Comparison of ENCODE assay signal across 1 cellular context in genomic region chr12:112035219-112035765, GRCh38.
TF ChIP-seq lines count a peak whose summit lies in the region.

No MANE protein-coding gene starts in this region.

TF ChIP-seq in K562, 482 proteins besides CTCF, POLR2A, EP300 and RAD21:
- TF ChIP-seq, protein P1, sequence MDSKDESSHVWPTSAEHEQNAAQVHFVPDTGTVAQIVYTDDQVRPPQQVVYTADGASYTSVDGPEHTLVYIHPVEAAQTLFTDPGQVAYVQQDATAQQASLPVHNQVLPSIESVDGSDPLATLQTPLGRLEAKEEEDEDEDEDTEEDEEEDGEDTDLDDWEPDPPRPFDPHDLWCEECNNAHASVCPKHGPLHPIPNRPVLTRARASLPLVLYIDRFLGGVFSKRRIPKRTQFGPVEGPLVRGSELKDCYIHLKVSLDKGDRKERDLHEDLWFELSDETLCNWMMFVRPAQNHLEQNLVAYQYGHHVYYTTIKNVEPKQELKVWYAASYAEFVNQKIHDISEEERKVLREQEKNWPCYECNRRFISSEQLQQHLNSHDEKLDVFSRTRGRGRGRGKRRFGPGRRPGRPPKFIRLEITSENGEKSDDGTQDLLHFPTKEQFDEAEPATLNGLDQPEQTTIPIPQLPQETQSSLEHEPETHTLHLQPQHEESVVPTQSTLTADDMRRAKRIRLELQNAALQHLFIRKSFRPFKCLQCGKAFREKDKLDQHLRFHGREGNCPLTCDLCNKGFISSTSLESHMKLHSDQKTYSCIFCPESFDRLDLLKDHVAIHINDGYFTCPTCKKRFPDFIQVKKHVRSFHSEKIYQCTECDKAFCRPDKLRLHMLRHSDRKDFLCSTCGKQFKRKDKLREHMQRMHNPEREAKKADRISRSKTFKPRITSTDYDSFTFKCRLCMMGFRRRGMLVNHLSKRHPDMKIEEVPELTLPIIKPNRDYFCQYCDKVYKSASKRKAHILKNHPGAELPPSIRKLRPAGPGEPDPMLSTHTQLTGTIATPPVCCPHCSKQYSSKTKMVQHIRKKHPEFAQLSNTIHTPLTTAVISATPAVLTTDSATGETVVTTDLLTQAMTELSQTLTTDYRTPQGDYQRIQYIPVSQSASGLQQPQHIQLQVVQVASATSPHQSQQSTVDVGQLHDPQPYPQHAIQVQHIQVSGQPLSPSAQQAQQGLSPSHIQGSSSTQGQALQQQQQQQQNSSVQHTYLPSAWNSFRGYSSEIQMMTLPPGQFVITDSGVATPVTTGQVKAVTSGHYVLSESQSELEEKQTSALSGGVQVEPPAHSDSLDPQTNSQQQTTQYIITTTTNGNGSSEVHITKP (IDR thresholded peaks at IDR 0.05; ENCODE audit: partially characterized antibody): no peak
- TF ChIP-seq ZC3H8 (IDR thresholded peaks at IDR 0.05) (no peak), KHSRP (IDR thresholded peaks at IDR 0.05) (no peak), ZMIZ1 (IDR thresholded peaks at IDR 0.05; ENCODE audit: low read depth in 2 of 2, low read length in 2 of 2) (no peak), SIRT6 (IDR thresholded peaks at IDR 0.05; ENCODE audit: low read depth, low read length) (no peak), TAF7 (tag; IDR thresholded peaks at IDR 0.05) (no peak), MAFK (IDR thresholded peaks at IDR 0.05; ENCODE audit: low read length) (no peak), TGIF2 (CRISPR knock-in tag; IDR thresholded peaks at IDR 0.05) (no peak), FUS (optimal IDR thresholded peaks at IDR 0.05; ENCODE audit: low read depth, low read length) (no peak), ZNF3 (CRISPR knock-in tag; IDR thresholded peaks at IDR 0.05) (no peak), ZNF740 (CRISPR knock-in tag; IDR thresholded peaks at IDR 0.05) (no peak), ZNF740 (tag; IDR thresholded peaks at IDR 0.05) (no peak), ELF1 (tag; IDR thresholded peaks at IDR 0.05) (no peak)
